ENCODE assay signal across 27 cellular contexts in genomic region chr5:1820381-1820780, GRCh38.
"Had no signal": no experiment of that assay in that cellular context is flagged by ENCODE, and none has a peak within 500 bp of the region (broad histone marks: within the 10 kb centered on the region; RNA-seq: fewer than 3 reads in every experiment).

No MANE protein-coding gene starts in this region.

- H3K9me3 ChIP-seq: ascending aorta, gastrocnemius medialis, vagina had no signal

- FAIRE-seq: small intestine had no signal

- H3K79me2 ChIP-seq: hepatocyte had no signal

- H3K4me2 ChIP-seq: hepatocyte had no signal

- H3K27ac ChIP-seq: ascending aorta, gastrocnemius medialis, hepatocyte, vagina had no signal

- H3K4me3 ChIP-seq: ascending aorta, cardiac muscle cell, gastrocnemius medialis, hepatocyte, lung, vagina had no signal

- H2AFZ ChIP-seq: hepatocyte had no signal

- DNase-seq: activated B cell treated with CpG ODN at 0.5 μM for 24 hours; activated CD4-positive, alpha-beta T cell treated with anti-CD3 and anti-CD28 coated beads for 36 hours; activated CD4-positive, alpha-beta T cell treated with anti-CD3 and anti-CD28 coated beads, Interleukin-2, amount 50 U/mL, for 4 hours; activated naive CD4-positive, alpha-beta T cell treated with anti-CD3 and anti-CD28 coated beads for 36 hours; activated naive CD8-positive, alpha-beta T cell treated with anti-CD3 and anti-CD28 coated beads, Interleukin-2, amount 10 ng/mL, durations not matched to agents 7 days and 5 days; activated T-cell treated with anti-CD3 and anti-CD28 coated beads for 4 hours; activated T-cell treated with anti-CD3 and anti-CD28 coated beads, Interleukin-2, amount 50 U/mL, for 72 hours; cerebellar nuclear complex; cortex of kidney; effector memory CD8-positive, alpha-beta T cell; erythroblast; gastrocnemius medialis; islet precursor cell; mesendoderm; small intestine; stimulated activated CD4-positive, alpha-beta T cell treated with anti-CD3 and anti-CD28 coated beads, Interleukin-1b, Interleukin-23, amount 100 ng/mL, for 48 hours; stimulated activated CD4-positive, alpha-beta T cell treated with anti-CD3 and anti-CD28 coated beads, Interleukin-4, amount 100 ng/mL, for 4 hours; stimulated activated CD8-positive, alpha-beta memory T cell treated with anti-CD3 and anti-CD28 coated beads, Interleukin-4, amount 100 ng/mL, for 48 hours; stimulated activated naive CD8-positive, alpha-beta T cell treated with anti-CD3 and anti-CD28 coated beads, Interleukin-15, amount 100 ng/mL, for 72 hours; substantia nigra had no signal

- H3K27me3 ChIP-seq: ascending aorta, cardiac muscle cell, gastrocnemius medialis, hepatocyte, vagina had no signal

- H3K4me1 ChIP-seq: ascending aorta, gastrocnemius medialis, vagina had no signal

- ATAC-seq: activated CD4-positive, alpha-beta T cell treated with anti-CD3 and anti-CD28 coated beads for 36 hours; activated T-cell treated with anti-CD3 and anti-CD28 coated beads, Interleukin-2, amount 50 U/mL, for 72 hours; effector memory CD8-positive, alpha-beta T cell; gastrocnemius medialis; sciatic nerve; stimulated activated memory B cell treated with anti-CD40 and anti-IgM and Interleukin-4, amounts not matched to agents 10 μg/mL and 1 μg/mL and 100 μg/mL, for 72 hours; stimulated activated naive CD8-positive, alpha-beta T cell treated with anti-CD3 and anti-CD28 coated beads, Interleukin-15, amount 100 ng/mL, for 72 hours had no signal
